Comparison of ENCODE assay signal across 2 cellular contexts in the genomic region with DNA sequence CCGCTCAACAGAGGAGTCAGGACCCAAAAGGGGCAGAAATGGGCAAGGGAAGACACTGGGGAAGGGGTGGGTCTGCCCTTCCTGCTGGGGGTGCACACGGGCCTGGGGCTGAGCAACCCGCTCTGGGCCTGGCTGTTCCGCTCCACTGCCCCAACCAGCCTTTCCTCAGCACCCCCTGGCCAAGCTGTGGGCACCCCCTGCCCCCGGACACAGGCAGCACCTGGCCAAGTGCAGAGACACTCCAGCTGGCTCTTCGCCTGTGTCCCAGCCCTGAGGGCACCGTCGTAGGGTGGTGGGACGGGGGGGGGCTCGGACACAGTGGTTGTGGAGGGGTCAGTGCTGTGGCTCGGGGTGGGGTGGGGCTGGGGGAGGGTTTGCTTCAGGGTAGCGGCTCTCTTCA.
TF ChIP-seq lines count a peak whose summit lies in the region.

No MANE protein-coding gene starts in this region.

TF ChIP-seq in SK-N-SH, 30 proteins besides CTCF, POLR2A, EP300 and RAD21 (continued from another document):
- TF ChIP-seq, protein P1, sequence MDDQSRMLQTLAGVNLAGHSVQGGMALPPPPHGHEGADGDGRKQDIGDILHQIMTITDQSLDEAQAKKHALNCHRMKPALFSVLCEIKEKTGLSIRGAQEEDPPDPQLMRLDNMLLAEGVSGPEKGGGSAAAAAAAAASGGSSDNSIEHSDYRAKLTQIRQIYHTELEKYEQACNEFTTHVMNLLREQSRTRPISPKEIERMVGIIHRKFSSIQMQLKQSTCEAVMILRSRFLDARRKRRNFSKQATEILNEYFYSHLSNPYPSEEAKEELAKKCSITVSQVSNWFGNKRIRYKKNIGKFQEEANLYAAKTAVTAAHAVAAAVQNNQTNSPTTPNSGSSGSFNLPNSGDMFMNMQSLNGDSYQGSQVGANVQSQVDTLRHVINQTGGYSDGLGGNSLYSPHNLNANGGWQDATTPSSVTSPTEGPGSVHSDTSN (IDR thresholded peaks at IDR 0.05) = no peak
- TF ChIP-seq NRF1 (IDR thresholded peaks at IDR 0.05; ENCODE audit: low read depth, low read length) (no peak), GATA2 (CRISPR knock-in tag; IDR thresholded peaks at IDR 0.05) (no peak), FOXM1 (IDR thresholded peaks at IDR 0.05; ENCODE audit: low read depth) (no peak), GABPA (IDR thresholded peaks at IDR 0.05; ENCODE audit: low read depth) (no peak)
- TF ChIP-seq, protein P2, sequence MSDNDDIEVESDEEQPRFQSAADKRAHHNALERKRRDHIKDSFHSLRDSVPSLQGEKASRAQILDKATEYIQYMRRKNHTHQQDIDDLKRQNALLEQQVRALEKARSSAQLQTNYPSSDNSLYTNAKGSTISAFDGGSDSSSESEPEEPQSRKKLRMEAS (IDR thresholded peaks at IDR 0.05; ENCODE audit: low read depth) = no peak
TF ChIP-seq in SK-N-SH: peak in this region for 0.

TF ChIP-seq in SK-N-SH treated with all-trans-retinoic acid at 6 μM for 48 hours, 23 proteins besides CTCF, POLR2A, EP300 and RAD21 (continued from another document):
- TF ChIP-seq ISL1 (CRISPR knock-in tag; IDR thresholded peaks at IDR 0.05) (no peak), TOX (CRISPR knock-in tag; IDR thresholded peaks at IDR 0.05; ENCODE audit: borderline replicate concordance) (no peak), ARNTL (CRISPR knock-in tag; IDR thresholded peaks at IDR 0.05; ENCODE audit: borderline replicate concordance, low read depth) (no peak)
- TF ChIP-seq, protein P3, sequence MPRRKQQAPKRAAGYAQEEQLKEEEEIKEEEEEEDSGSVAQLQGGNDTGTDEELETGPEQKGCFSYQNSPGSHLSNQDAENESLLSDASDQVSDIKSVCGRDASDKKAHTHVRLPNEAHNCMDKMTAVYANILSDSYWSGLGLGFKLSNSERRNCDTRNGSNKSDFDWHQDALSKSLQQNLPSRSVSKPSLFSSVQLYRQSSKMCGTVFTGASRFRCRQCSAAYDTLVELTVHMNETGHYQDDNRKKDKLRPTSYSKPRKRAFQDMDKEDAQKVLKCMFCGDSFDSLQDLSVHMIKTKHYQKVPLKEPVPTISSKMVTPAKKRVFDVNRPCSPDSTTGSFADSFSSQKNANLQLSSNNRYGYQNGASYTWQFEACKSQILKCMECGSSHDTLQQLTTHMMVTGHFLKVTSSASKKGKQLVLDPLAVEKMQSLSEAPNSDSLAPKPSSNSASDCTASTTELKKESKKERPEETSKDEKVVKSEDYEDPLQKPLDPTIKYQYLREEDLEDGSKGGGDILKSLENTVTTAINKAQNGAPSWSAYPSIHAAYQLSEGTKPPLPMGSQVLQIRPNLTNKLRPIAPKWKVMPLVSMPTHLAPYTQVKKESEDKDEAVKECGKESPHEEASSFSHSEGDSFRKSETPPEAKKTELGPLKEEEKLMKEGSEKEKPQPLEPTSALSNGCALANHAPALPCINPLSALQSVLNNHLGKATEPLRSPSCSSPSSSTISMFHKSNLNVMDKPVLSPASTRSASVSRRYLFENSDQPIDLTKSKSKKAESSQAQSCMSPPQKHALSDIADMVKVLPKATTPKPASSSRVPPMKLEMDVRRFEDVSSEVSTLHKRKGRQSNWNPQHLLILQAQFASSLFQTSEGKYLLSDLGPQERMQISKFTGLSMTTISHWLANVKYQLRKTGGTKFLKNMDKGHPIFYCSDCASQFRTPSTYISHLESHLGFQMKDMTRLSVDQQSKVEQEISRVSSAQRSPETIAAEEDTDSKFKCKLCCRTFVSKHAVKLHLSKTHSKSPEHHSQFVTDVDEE (CRISPR knock-in tag; IDR thresholded peaks at IDR 0.05) = no peak
